Comparison of ENCODE assay signal across 1 cellular context in genomic region chr16:2537451-2538379, GRCh38.
TF ChIP-seq lines count a peak whose summit lies in the region.

Gene PDPK1, plus strand, starts transcription at chr16:2538021. Its CDS starts 92 bp downstream, at chr16:2538113.

TF ChIP-seq in K562, 482 proteins besides CTCF, POLR2A, EP300 and RAD21 (continued from another document and continues in another):
- TF ChIP-seq CXXC5 (CRISPR knock-in tag; IDR thresholded peaks at IDR 0.05) (peak; percentile 72), KAT2B (IDR thresholded peaks at IDR 0.05; ENCODE audit: low read depth, low read length) (no peak), NFATC3 (IDR thresholded peaks at IDR 0.05) (no peak), ZNF445 (CRISPR knock-in tag; IDR thresholded peaks at IDR 0.05; ENCODE audit: low read depth) (no peak), SP1 (CRISPR knock-in tag; IDR thresholded peaks at IDR 0.05) (peak; percentile 79), CREB1 (IDR thresholded peaks at IDR 0.05) (peak; percentile 81), CREB1 (CRISPR knock-in tag; IDR thresholded peaks at IDR 0.05) (peak; percentile 88), L3MBTL2 (IDR thresholded peaks at IDR 0.05) (peak; percentile 23; the same call in 1 of the 2 replicates), ZKSCAN3 (CRISPR knock-in tag; IDR thresholded peaks at IDR 0.05) (no peak), RFX5 (IDR thresholded peaks at IDR 0.05; ENCODE audit: low read depth, low read length) (no peak), E2F3 (CRISPR knock-in tag; IDR thresholded peaks at IDR 0.05) (no peak), CEBPB (tag; IDR thresholded peaks at IDR 0.05) (0 out of 2 replicates have a peak, but pooled peaks have one; percentile 17), ETS1 (conservative IDR thresholded peaks at IDR 0.05; ENCODE audit: control insufficient read depth, low read depth, low read length) (peak; percentile 44; the same call in 1 of the 2 replicates), NONO (IDR thresholded peaks at IDR 0.05; ENCODE audit: low read depth in 2 of 2, low read length in 1 of 2) (peak; percentile 55 to 93; a peak in 2 of 4 replicates), YY1 (IDR thresholded peaks at IDR 0.05; ENCODE audit: borderline replicate concordance in 1 of 3, control insufficient read depth in 1 of 3, extremely low read depth in 1 of 3, insufficient read depth in 3 of 3, insufficient read length in 1 of 3, insufficient replicate concordance in 2 of 3, low read depth in 1 of 3, low read length in 2 of 3) (peak; percentile 65 to 92 (median 89)), PKNOX1 (IDR thresholded peaks at IDR 0.05) (peak; percentile 92), ZKSCAN1 (IDR thresholded peaks at IDR 0.05; ENCODE audit: low read depth, low read length) (no peak), KLF6 (CRISPR knock-in tag; IDR thresholded peaks at IDR 0.05; ENCODE audit: borderline replicate concordance) (no peak), NRF1 (conservative IDR thresholded peaks at IDR 0.05 in 1 of 2, IDR thresholded peaks at IDR 0.05 in 1 of 2) (no peak), HNRNPLL (IDR thresholded peaks at IDR 0.05; ENCODE audit: low read depth, low read length, poor library complexity, severe bottlenecking) (peak; percentile 59), SREBF2 (CRISPR knock-in tag; IDR thresholded peaks at IDR 0.05) (no peak), ZNF507 (tag; conservative IDR thresholded peaks at IDR 0.05) (no peak), TRIM28 (IDR thresholded peaks at IDR 0.05) (no peak)
- TF ChIP-seq, protein P1, sequence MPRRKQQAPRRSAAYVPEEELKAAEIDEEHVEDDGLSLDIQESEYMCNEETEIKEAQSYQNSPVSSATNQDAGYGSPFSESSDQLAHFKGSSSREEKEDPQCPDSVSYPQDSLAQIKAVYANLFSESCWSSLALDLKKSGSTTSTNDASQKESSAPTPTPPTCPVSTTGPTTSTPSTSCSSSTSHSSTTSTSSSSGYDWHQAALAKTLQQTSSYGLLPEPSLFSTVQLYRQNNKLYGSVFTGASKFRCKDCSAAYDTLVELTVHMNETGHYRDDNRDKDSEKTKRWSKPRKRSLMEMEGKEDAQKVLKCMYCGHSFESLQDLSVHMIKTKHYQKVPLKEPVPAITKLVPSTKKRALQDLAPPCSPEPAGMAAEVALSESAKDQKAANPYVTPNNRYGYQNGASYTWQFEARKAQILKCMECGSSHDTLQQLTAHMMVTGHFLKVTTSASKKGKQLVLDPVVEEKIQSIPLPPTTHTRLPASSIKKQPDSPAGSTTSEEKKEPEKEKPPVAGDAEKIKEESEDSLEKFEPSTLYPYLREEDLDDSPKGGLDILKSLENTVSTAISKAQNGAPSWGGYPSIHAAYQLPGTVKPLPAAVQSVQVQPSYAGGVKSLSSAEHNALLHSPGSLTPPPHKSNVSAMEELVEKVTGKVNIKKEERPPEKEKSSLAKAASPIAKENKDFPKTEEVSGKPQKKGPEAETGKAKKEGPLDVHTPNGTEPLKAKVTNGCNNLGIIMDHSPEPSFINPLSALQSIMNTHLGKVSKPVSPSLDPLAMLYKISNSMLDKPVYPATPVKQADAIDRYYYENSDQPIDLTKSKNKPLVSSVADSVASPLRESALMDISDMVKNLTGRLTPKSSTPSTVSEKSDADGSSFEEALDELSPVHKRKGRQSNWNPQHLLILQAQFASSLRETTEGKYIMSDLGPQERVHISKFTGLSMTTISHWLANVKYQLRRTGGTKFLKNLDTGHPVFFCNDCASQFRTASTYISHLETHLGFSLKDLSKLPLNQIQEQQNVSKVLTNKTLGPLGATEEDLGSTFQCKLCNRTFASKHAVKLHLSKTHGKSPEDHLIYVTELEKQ (CRISPR knock-in tag; IDR thresholded peaks at IDR 0.05), result no peak
- TF ChIP-seq, protein P2, sequence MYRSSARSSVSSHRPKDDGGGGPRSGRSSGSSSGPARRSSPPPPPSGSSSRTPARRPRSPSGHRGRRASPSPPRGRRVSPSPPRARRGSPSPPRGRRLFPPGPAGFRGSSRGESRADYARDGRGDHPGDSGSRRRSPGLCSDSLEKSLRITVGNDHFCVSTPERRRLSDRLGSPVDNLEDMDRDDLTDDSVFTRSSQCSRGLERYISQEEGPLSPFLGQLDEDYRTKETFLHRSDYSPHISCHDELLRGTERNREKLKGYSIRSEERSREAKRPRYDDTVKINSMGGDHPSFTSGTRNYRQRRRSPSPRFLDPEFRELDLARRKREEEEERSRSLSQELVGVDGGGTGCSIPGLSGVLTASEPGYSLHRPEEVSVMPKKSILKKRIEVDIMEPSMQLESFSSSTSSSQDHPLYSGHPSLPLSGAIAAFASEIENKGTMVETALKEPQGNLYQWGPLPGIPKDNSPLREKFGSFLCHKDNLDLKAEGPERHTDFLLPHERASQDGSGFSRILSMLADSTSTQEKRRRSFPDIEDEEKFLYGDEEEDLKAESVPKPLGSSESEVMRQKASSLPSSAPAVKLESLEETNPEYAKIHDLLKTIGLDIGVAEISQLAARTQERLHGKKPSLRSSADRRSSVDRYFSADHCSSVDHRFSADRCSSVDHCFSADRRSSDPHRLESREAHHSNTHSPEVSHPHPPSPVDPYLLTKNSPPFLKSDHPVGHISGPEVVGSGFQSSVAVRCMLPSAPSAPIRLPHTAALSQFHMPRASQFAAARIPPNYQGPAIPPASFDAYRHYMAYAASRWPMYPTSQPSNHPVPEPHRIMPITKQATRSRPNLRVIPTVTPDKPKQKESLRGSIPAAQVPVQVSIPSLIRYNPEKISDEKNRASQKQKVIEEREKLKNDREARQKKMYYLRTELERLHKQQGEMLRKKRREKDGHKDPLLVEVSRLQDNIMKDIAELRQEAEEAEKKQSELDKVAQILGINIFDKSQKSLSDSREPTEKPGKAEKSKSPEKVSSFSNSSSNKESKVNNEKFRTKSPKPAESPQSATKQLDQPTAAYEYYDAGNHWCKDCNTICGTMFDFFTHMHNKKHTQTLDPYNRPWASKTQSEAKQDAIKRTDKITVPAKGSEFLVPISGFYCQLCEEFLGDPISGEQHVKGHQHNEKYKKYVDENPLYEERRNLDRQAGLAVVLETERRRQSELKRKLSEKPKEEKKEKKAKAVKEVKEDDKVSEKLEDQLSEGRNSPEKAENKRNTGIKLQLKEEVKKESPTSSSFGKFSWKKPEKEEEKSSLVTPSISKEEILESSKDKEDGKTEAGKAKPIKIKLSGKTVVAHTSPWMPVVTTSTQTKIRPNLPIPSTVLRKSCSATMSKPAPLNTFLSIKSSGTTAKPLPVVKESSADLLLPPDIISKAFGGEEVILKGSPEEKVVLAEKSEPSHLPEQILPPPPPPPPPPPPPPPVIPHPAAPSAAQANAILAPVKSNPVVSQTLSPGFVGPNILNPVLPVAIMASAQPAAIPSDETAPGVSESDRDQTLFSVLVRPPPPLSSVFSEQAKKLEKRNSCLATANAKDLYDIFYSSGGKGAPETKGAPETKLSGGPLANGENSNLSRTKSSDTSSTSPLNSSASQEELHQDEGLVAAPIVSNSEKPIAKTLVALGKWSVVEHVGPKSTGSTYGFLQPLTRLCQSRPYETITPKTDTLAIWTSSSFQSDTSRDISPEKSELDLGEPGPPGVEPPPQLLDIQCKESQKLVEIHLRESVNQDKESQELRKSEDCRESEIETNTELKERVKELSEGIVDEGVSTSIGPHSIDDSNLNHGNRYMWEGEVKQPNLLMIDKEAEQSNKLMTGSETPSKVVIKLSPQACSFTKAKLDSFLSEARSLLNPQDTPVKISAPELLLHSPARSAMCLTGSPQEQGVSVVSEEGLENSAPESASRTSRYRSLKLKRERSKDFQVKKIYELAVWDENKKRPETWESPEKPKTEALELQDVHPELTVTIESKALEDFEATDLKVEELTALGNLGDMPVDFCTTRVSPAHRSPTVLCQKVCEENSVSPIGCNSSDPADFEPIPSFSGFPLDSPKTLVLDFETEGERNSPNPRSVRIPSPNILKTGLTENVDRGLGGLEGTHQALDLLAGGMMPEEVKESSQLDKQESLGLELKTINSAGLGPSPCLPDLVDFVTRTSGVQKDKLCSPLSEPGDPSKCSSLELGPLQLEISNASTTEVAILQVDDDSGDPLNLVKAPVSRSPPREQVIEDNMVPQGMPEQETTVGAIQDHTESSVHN (IDR thresholded peaks at IDR 0.05; ENCODE audit: borderline replicate concordance in 1 of 2, low read depth in 1 of 2), result no peak
- TF ChIP-seq, protein P3, sequence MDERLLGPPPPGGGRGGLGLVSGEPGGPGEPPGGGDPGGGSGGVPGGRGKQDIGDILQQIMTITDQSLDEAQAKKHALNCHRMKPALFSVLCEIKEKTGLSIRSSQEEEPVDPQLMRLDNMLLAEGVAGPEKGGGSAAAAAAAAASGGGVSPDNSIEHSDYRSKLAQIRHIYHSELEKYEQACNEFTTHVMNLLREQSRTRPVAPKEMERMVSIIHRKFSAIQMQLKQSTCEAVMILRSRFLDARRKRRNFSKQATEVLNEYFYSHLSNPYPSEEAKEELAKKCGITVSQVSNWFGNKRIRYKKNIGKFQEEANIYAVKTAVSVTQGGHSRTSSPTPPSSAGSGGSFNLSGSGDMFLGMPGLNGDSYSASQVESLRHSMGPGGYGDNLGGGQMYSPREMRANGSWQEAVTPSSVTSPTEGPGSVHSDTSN (CRISPR knock-in tag; IDR thresholded peaks at IDR 0.05; ENCODE audit: low read depth), result peak; percentile 63; the same call in 1 of the 2 replicates
- TF ChIP-seq, protein P3 (tag; conservative IDR thresholded peaks at IDR 0.05; ENCODE audit: low read depth), result no peak
- TF ChIP-seq, protein P4, sequence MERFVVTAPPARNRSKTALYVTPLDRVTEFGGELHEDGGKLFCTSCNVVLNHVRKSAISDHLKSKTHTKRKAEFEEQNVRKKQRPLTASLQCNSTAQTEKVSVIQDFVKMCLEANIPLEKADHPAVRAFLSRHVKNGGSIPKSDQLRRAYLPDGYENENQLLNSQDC (CRISPR knock-in tag; IDR thresholded peaks at IDR 0.05), result no peak
